Comparison of ENCODE assay signal across 8 cellular contexts in genomic region chr1:53592521-53592982, GRCh38.
DNase-seq lines count a peak whose midpoint lies in the region; ATAC-seq and TF ChIP-seq lines count a peak whose summit lies in the region.

No MANE protein-coding gene starts in this region.

- H3K27ac ChIP-seq in CD8-positive, alpha-beta T cell (ENCODE audit: low read depth, low read length) = no peak overlapping the region
- H3K27ac ChIP-seq in Karpas-422 (ENCODE audit: low read length) = no peak overlapping the region

- H3K79me2 ChIP-seq in Karpas-422 (ENCODE audit: low read length) = no peaks in the 10 kb centered on the region

- POLR2A ChIA-PET in CD8-positive, alpha-beta T cell (lab: Charles Lee) = no interaction called here

- no peak for TF ChIP-seq CTCF in CD8-positive, alpha-beta T cell (IDR thresholded peaks at IDR 0.05)
- TF ChIP-seq CTCF in LNCaP clone FGC (IDR thresholded peaks at IDR 0.05; ENCODE audit: control insufficient read depth, extremely low read depth, insufficient read depth) = peak; percentile 78
- no peak for TF ChIP-seq CTCF in chondrocyte (IDR thresholded peaks at IDR 0.05)

- no peaks in the 10 kb centered on the region for H3K9me3 Mint-ChIP-seq in CD8-positive, alpha-beta T cell
- H3K9me3 Mint-ChIP-seq in chondrocyte (ENCODE audit: low read depth) = no peaks in the 10 kb centered on the region

- no peaks in the 10 kb centered on the region for H3K27me3 Mint-ChIP-seq in CD8-positive, alpha-beta T cell (ENCODE audit: low read depth)
- no peaks in the 10 kb centered on the region for H3K27me3 Mint-ChIP-seq in chondrocyte (ENCODE audit: low read depth)

- intact Hi-C loops in CD8-positive, alpha-beta T cell (cut with DNase I, micrococcal nuclease) = no loop called here

- no peaks in the 10 kb centered on the region for H3K4me1 Mint-ChIP-seq in CD8-positive, alpha-beta T cell (ENCODE audit: low read depth)
- H3K4me1 Mint-ChIP-seq in chondrocyte (ENCODE audit: low read depth) = peaks cover 28% of the 10 kb centered on the region

- H3K36me3 ChIP-seq in CD8-positive, alpha-beta T cell (ENCODE audit: insufficient read depth, low read length) = no peaks in the 10 kb centered on the region
- no peaks in the 10 kb centered on the region for H3K36me3 ChIP-seq in Karpas-422 (ENCODE audit: insufficient read depth, low read length)

- H3K4me3 ChIP-seq in CD8-positive, alpha-beta T cell (ENCODE audit: low read depth, low read length) = no peak overlapping the region
- H3K4me3 ChIP-seq in LNCaP clone FGC (ENCODE audit: low read depth, low read length) (no peak overlapping the region), Karpas-422 (ENCODE audit: low read length) (no peak overlapping the region)

- no peak overlapping the region for H3K9ac ChIP-seq in Karpas-422 (ENCODE audit: low read length)

- no peak for ATAC-seq in CD8-positive, alpha-beta T cell
- ATAC-seq in GM18861 (IDR thresholded peaks at IDR 0.05; ENCODE audit: unreplicated experiment) = no peak

- no peak for DNase-seq in CD8-positive, alpha-beta T cell
- DNase-seq in LNCaP clone FGC (ENCODE audit: low read depth) (peak; percentile 90), chondrocyte (ENCODE audit: low spot score) (peak; percentile 65), medulla oblongata (ENCODE audit: extremely low spot score) (peak; percentile 4), AML-193 (lab: John Stamatoyannopoulos, UW) (no peak), Karpas-422 (no peak), OCI-M2 (lab: John Stamatoyannopoulos, UW; ENCODE audit: unreplicated experiment) (no peak)

- no peaks in the 10 kb centered on the region for H3K9me3 ChIP-seq in CD8-positive, alpha-beta T cell (ENCODE audit: low read length)
- H3K9me3 ChIP-seq in Karpas-422 (ENCODE audit: low read length) = no peaks in the 10 kb centered on the region

- H3K36me3 Mint-ChIP-seq in CD8-positive, alpha-beta T cell = no peaks in the 10 kb centered on the region
- peaks cover 16% of the 10 kb centered on the region for H3K36me3 Mint-ChIP-seq in chondrocyte (ENCODE audit: low read depth)

- H3K9me2 ChIP-seq in Karpas-422 (replicated peaks; ENCODE audit: insufficient read depth, low read length) = no peaks in the 10 kb centered on the region

- H4K20me1 ChIP-seq in Karpas-422 (ENCODE audit: insufficient read depth, low read depth, low read length) = peaks cover 3% of the 10 kb centered on the region; the same call in 1 of the 2 replicates

- peak overlapping the region; percentile 37 for H3K27ac Mint-ChIP-seq in CD8-positive, alpha-beta T cell
- peak overlapping the region; percentile 19 for H3K27ac Mint-ChIP-seq in chondrocyte (ENCODE audit: unreplicated experiment)

- H3K27me3 ChIP-seq in CD8-positive, alpha-beta T cell (ENCODE audit: insufficient read depth, low read length) = no peaks in the 10 kb centered on the region
- no peaks in the 10 kb centered on the region for H3K27me3 ChIP-seq in Karpas-422 (ENCODE audit: low read length)

- H3K4me2 ChIP-seq in Karpas-422 (ENCODE audit: low read depth, low read length, poor library complexity, severe bottlenecking) = no peak overlapping the region

- CTCF ChIA-PET in CD8-positive, alpha-beta T cell (lab: Charles Lee) = interaction anchor here (1.3 kb wide), 1 partner anchor 20 kb away, joined by 3 read pairs; no protein-coding TSS in a partner anchor

- H3K4me3 Mint-ChIP-seq in CD8-positive, alpha-beta T cell = no peak overlapping the region
- H3K4me3 Mint-ChIP-seq in chondrocyte (ENCODE audit: unreplicated experiment) = no peak overlapping the region

- H2AFZ ChIP-seq in Karpas-422 (ENCODE audit: low read length) = no peak overlapping the region

- no peaks in the 10 kb centered on the region for H3K4me1 ChIP-seq in CD8-positive, alpha-beta T cell (ENCODE audit: insufficient read depth, low read length)
- H3K4me1 ChIP-seq in Karpas-422 (ENCODE audit: low read length) = no peaks in the 10 kb centered on the region

Comparison
In these comparisons a context has a peak if more than half of its experiments do, and no peak if none do; other contexts are left out.
1. DNase-seq: peak in LNCaP clone FGC (single experiment), chondrocyte (single experiment) and medulla oblongata (single experiment); none in CD8-positive, alpha-beta T cell (0 of 7), AML-193 (0 of 2), Karpas-422 (single experiment) and OCI-M2 (single experiment).